In the genomic region with DNA sequence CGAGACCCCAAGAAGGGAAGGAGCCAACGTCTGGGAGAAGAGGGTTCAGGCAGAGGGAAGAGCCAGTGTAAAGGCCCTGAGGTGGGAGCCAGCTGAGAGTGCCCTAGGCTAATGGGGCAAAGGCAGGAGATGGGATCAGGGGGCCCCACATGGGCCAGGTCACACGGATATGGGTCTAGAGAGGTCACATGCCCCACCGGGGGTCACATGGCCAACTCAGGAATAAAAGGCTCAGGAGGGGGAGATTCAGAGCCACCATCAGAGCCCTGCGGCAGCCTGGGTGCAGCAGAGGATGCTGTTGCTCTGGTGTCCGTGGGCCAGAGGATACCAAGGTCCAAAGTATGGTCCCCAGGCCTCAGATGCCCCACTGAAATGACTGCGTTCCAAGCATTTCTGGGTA, we compare ENCODE assay signal across 2 cellular contexts.
A peak's percentile ranks its signal among the peaks of the same experiment; 100 is the strongest.
TF ChIP-seq lines count a peak whose summit lies in the region.

No MANE protein-coding gene starts in this region.

TF ChIP-seq in GM23338, 12 proteins besides CTCF, POLR2A, EP300 and RAD21:
- TF ChIP-seq EZH2phosphoT487 (IDR thresholded peaks at IDR 0.05; ENCODE audit: unreplicated experiment) (no peak), ZNF114 (CRISPR knock-in tag; IDR thresholded peaks at IDR 0.05) (no peak), POLR2AphosphoS5 (IDR thresholded peaks at IDR 0.05; ENCODE audit: low read depth) (no peak), CREB1 (CRISPR knock-in tag; IDR thresholded peaks at IDR 0.05; ENCODE audit: low read depth) (no peak)
- TF ChIP-seq, protein P1, sequence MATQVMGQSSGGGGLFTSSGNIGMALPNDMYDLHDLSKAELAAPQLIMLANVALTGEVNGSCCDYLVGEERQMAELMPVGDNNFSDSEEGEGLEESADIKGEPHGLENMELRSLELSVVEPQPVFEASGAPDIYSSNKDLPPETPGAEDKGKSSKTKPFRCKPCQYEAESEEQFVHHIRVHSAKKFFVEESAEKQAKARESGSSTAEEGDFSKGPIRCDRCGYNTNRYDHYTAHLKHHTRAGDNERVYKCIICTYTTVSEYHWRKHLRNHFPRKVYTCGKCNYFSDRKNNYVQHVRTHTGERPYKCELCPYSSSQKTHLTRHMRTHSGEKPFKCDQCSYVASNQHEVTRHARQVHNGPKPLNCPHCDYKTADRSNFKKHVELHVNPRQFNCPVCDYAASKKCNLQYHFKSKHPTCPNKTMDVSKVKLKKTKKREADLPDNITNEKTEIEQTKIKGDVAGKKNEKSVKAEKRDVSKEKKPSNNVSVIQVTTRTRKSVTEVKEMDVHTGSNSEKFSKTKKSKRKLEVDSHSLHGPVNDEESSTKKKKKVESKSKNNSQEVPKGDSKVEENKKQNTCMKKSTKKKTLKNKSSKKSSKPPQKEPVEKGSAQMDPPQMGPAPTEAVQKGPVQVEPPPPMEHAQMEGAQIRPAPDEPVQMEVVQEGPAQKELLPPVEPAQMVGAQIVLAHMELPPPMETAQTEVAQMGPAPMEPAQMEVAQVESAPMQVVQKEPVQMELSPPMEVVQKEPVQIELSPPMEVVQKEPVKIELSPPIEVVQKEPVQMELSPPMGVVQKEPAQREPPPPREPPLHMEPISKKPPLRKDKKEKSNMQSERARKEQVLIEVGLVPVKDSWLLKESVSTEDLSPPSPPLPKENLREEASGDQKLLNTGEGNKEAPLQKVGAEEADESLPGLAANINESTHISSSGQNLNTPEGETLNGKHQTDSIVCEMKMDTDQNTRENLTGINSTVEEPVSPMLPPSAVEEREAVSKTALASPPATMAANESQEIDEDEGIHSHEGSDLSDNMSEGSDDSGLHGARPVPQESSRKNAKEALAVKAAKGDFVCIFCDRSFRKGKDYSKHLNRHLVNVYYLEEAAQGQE (IDR thresholded peaks at IDR 0.05; ENCODE audit: unreplicated experiment) = no peak
- TF ChIP-seq, protein P2, sequence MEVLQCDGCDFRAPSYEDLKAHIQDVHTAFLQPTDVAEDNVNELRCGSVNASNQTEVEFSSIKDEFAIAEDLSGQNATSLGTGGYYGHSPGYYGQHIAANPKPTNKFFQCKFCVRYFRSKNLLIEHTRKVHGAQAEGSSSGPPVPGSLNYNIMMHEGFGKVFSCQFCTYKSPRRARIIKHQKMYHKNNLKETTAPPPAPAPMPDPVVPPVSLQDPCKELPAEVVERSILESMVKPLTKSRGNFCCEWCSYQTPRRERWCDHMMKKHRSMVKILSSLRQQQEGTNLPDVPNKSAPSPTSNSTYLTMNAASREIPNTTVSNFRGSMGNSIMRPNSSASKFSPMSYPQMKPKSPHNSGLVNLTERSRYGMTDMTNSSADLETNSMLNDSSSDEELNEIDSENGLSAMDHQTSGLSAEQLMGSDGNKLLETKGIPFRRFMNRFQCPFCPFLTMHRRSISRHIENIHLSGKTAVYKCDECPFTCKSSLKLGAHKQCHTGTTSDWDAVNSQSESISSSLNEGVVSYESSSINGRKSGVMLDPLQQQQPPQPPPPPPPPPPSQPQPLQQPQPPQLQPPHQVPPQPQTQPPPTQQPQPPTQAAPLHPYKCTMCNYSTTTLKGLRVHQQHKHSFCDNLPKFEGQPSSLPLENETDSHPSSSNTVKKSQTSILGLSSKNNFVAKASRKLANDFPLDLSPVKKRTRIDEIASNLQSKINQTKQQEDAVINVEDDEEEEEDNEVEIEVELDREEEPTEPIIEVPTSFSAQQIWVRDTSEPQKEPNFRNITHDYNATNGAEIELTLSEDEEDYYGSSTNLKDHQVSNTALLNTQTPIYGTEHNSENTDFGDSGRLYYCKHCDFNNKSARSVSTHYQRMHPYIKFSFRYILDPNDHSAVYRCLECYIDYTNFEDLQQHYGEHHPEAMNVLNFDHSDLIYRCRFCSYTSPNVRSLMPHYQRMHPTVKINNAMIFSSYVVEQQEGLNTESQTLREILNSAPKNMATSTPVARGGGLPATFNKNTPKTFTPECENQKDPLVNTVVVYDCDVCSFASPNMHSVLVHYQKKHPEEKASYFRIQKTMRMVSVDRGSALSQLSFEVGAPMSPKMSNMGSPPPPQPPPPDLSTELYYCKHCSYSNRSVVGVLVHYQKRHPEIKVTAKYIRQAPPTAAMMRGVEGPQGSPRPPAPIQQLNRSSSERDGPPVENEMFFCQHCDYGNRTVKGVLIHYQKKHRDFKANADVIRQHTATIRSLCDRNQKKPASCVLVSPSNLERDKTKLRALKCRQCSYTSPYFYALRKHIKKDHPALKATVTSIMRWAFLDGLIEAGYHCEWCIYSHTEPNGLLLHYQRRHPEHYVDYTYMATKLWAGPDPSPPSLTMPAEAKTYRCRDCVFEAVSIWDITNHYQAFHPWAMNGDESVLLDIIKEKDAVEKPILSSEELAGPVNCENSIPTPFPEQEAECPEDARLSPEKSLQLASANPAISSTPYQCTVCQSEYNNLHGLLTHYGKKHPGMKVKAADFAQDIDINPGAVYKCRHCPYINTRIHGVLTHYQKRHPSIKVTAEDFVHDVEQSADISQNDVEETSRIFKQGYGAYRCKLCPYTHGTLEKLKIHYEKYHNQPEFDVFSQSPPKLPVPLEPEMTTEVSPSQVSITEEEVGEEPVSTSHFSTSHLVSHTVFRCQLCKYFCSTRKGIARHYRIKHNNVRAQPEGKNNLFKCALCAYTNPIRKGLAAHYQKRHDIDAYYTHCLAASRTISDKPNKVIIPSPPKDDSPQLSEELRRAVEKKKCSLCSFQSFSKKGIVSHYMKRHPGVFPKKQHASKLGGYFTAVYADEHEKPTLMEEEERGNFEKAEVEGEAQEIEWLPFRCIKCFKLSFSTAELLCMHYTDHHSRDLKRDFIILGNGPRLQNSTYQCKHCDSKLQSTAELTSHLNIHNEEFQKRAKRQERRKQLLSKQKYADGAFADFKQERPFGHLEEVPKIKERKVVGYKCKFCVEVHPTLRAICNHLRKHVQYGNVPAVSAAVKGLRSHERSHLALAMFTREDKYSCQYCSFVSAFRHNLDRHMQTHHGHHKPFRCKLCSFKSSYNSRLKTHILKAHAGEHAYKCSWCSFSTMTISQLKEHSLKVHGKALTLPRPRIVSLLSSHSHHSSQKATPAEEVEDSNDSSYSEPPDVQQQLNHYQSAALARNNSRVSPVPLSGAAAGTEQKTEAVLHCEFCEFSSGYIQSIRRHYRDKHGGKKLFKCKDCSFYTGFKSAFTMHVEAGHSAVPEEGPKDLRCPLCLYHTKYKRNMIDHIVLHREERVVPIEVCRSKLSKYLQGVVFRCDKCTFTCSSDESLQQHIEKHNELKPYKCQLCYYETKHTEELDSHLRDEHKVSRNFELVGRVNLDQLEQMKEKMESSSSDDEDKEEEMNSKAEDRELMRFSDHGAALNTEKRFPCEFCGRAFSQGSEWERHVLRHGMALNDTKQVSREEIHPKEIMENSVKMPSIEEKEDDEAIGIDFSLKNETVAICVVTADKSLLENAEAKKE (CRISPR knock-in tag; IDR thresholded peaks at IDR 0.05) = no peak
TF ChIP-seq in GM23338: peak in this region for 0.

TF ChIP-seq in H1, 55 proteins besides CTCF, POLR2A, EP300 and RAD21:
- TF ChIP-seq JUND (IDR thresholded peaks at IDR 0.05; ENCODE audit: low read length) (no peak), TAF1 (IDR thresholded peaks at IDR 0.05; ENCODE audit: low read depth, low read length) (no peak), PHF8 (conservative IDR thresholded peaks at IDR 0.05; ENCODE audit: low read depth, low read length) (no peak), USF2 (IDR thresholded peaks at IDR 0.05; ENCODE audit: low read length) (peak; percentile 36; the same call in 1 of the 2 replicates)
